Comparison of ENCODE assay signal across 11 cellular contexts in genomic region chr1:111720274-111720976, GRCh38. TPM values are rescaled to one million over a fixed set of nuclear protein-coding genes. Genes with fewer than 3 reads are reported as not detected.
A peak's percentile ranks its signal among the peaks of the same experiment; 100 is the strongest.
DNase-seq lines count a peak whose midpoint lies in the region; ATAC-seq lines count a peak whose summit lies in the region.
"Had no signal": no experiment of that assay in that cellular context is flagged by ENCODE, and none has a peak within 500 bp of the region (broad histone marks: within the 10 kb centered on the region; RNA-seq: fewer than 3 reads in every experiment).

No MANE protein-coding gene starts in this region.

- no peak overlapping the region for H3K4me3 Mint-ChIP-seq in activated T-helper 2 cell treated with anti-CD3 and anti-CD28 coated beads, Interferon-gamma antibody, Interleukin-2, Interleukin-4, amounts not matched to agents 10 μg/mL and 5 μg/mL and 100 μg/mL, durations not matched to agents 14 hours and 24 hours and 36 hours (ENCODE audit: low read depth)
- H3K4me3 Mint-ChIP-seq in T-cell = no peak overlapping the region

- peak; percentile 24 for DNase-seq in G401 (ENCODE audit: low spot score)
- DNase-seq in activated T-helper 2 cell treated with anti-CD3 and anti-CD28 coated beads, Interferon-gamma antibody, Interleukin-2, Interleukin-4, amounts not matched to agents 10 μg/mL and 5 μg/mL and 100 μg/mL, durations not matched to agents 14 hours and 24 hours and 36 hours (ENCODE audit: low spot score) = no peak
- peak; percentile 86 for DNase-seq in cardiac septum (ENCODE audit: low spot score)
- no peak for DNase-seq in T-cell
- no peak for DNase-seq in NOMO-1 (lab: John Stamatoyannopoulos, UW; ENCODE audit: unreplicated experiment in 2 of 2)
- DNase-seq in stimulated activated CD4-positive, alpha-beta T cell treated with anti-CD3 and anti-CD28 coated beads, Interleukin-4, amount 100 ng/mL, for 4 hours = no peak
- DNase-seq: activated CD4-positive, alpha-beta T cell treated with anti-CD3 and anti-CD28 coated beads, Interleukin-2, amount 50 U/mL, for 48 hours; COR-L47; sigmoid colon had no signal

- no peaks in the 10 kb centered on the region for H3K27me3 Mint-ChIP-seq in activated T-helper 2 cell treated with anti-CD3 and anti-CD28 coated beads, Interferon-gamma antibody, Interleukin-2, Interleukin-4, amounts not matched to agents 10 μg/mL and 5 μg/mL and 100 μg/mL, durations not matched to agents 14 hours and 24 hours and 36 hours (ENCODE audit: low read depth)
- no peaks in the 10 kb centered on the region for H3K27me3 Mint-ChIP-seq in T-cell

- H3K4me1 Mint-ChIP-seq in activated T-helper 2 cell treated with anti-CD3 and anti-CD28 coated beads, Interferon-gamma antibody, Interleukin-2, Interleukin-4, amounts not matched to agents 10 μg/mL and 5 μg/mL and 100 μg/mL, durations not matched to agents 14 hours and 24 hours and 36 hours (ENCODE audit: low read depth) = peaks cover 7% of the 10 kb centered on the region
- H3K4me1 Mint-ChIP-seq in T-cell = peaks cover 16 to 41% (median 22%) of the 10 kb centered on the region in 3 donors

- H3K9me3 Mint-ChIP-seq in activated T-helper 2 cell treated with anti-CD3 and anti-CD28 coated beads, Interferon-gamma antibody, Interleukin-2, Interleukin-4, amounts not matched to agents 10 μg/mL and 5 μg/mL and 100 μg/mL, durations not matched to agents 14 hours and 24 hours and 36 hours = no peaks in the 10 kb centered on the region
- H3K9me3 Mint-ChIP-seq in T-cell = no peaks in the 10 kb centered on the region

- peaks cover 18% of the 10 kb centered on the region for H3K36me3 Mint-ChIP-seq in activated T-helper 2 cell treated with anti-CD3 and anti-CD28 coated beads, Interferon-gamma antibody, Interleukin-2, Interleukin-4, amounts not matched to agents 10 μg/mL and 5 μg/mL and 100 μg/mL, durations not matched to agents 14 hours and 24 hours and 36 hours (ENCODE audit: low read depth)
- peaks cover 5% of the 10 kb centered on the region for H3K36me3 Mint-ChIP-seq in T-cell

- H3K27ac Mint-ChIP-seq in activated T-helper 2 cell treated with anti-CD3 and anti-CD28 coated beads, Interferon-gamma antibody, Interleukin-2, Interleukin-4, amounts not matched to agents 10 μg/mL and 5 μg/mL and 100 μg/mL, durations not matched to agents 14 hours and 24 hours and 36 hours = peak overlapping the region; percentile 3
- H3K27ac Mint-ChIP-seq in T-cell = peak overlapping the region in 1 of 2 donors; percentile 20

- in situ Hi-C loops in G401 (cut with HindIII; ENCODE audit: low sequenced_read_pairs) = no loop called here

- no peaks in the 10 kb centered on the region for H3K27me3 ChIP-seq in rectal smooth muscle tissue (ENCODE audit: control insufficient read depth, insufficient read depth, low read length)
- H3K27me3 ChIP-seq: sigmoid colon had no signal

- POLR2A ChIA-PET in T-cell (lab: Charles Lee) = no interaction called here

- CTCF ChIA-PET in T-cell (lab: Charles Lee) = interaction anchor here in 1 of 2 donors (0.6 kb wide), 1 partner anchor 126 kb away, joined by 4 read pairs; no protein-coding TSS in a partner anchor

- H3K36me3 ChIP-seq in rectal smooth muscle tissue (ENCODE audit: control insufficient read depth, insufficient read depth, low read length) = no peaks in the 10 kb centered on the region

- H3K4me3 ChIP-seq in rectal smooth muscle tissue (ENCODE audit: low read length) = peak overlapping the region; percentile 7
- H3K4me3 ChIP-seq: sigmoid colon had no signal

- H3K9ac ChIP-seq in rectal smooth muscle tissue (ENCODE audit: low read length) = no peak overlapping the region

- intact Hi-C loops in activated T-helper 2 cell treated with anti-CD3 and anti-CD28 coated beads, Interferon-gamma antibody, Interleukin-2, Interleukin-4, amounts not matched to agents 10 μg/mL and 5 μg/mL and 100 μg/mL, durations not matched to agents 14 hours and 24 hours and 36 hours (cut with micrococcal nuclease) = loop anchor here (1.0 kb wide), 1 partner anchor 10 kb away; no protein-coding TSS in a partner anchor
- intact Hi-C loops in cardiac septum (cut with DNase I) = loop anchor here (2.0 kb wide), 1 partner anchor 18 kb away; the partner anchor contains the start of gene INKA2

- peaks cover 7% of the 10 kb centered on the region for H3K4me1 ChIP-seq in rectal smooth muscle tissue (ENCODE audit: control insufficient read depth, insufficient read depth, low read length)

- ATAC-seq in T-cell (replicated peaks in 1 of 4) (no peak), HG03139 (IDR thresholded peaks at IDR 0.05; ENCODE audit: unreplicated experiment) (no peak)

- no peak overlapping the region for H3K27ac ChIP-seq in rectal smooth muscle tissue (ENCODE audit: low read depth, low read length)

RNA-seq across cellular contexts. Expression of gene INKA2, which starts 18.8 kb away (rescaled TPM):
- total RNA-seq in G401 (2014; rRNA removed; shearing (Covaris generic)) = 2.2 and 6.1 TPM in 2 replicates
- total RNA-seq in activated T-helper 2 cell treated with anti-CD3 and anti-CD28 coated beads, Interferon-gamma antibody, Interleukin-2, Interleukin-4, amounts not matched to agents 10 μg/mL and 5 μg/mL and 100 μg/mL, durations not matched to agents 14 hours and 24 hours and 36 hours = 0.43 and 2.2 TPM in 2 replicates
- 13.7 TPM for total RNA-seq in cardiac septum
- 1 to 10 TPM in 3 of 5 donors, not detected in 2; 1.2 to 2.7 (median 1.2) TPM for total RNA-seq in T-cell

RNA-seq across cellular contexts. Expression of gene DDX20, which starts 35.3 kb away (rescaled TPM):
- total RNA-seq in G401 (2014; rRNA removed; shearing (Covaris generic)) = 21.8 and 37.9 TPM in 2 replicates
- total RNA-seq in activated T-helper 2 cell treated with anti-CD3 and anti-CD28 coated beads, Interferon-gamma antibody, Interleukin-2, Interleukin-4, amounts not matched to agents 10 μg/mL and 5 μg/mL and 100 μg/mL, durations not matched to agents 14 hours and 24 hours and 36 hours = 18.6 and 20.0 TPM in 2 replicates
- total RNA-seq in cardiac septum (7.6 TPM), T-cell (10 to 100 TPM; 16.7 to 19.8 (median 17.5) TPM)

Comparison
In these comparisons a context has a peak if more than half of its experiments do, and no peak if none do; other contexts are left out.
1. DNase-seq: peak in G401 (single experiment) and cardiac septum (single experiment); none in activated T-helper 2 cell treated with anti-CD3 and anti-CD28 coated beads, Interferon-gamma antibody, Interleukin-2, Interleukin-4, amounts not matched to agents 10 μg/mL and 5 μg/mL and 100 μg/mL, durations not matched to agents 14 hours and 24 hours and 36 hours (single experiment), T-cell (0 of 34), NOMO-1 (0 of 2) and stimulated activated CD4-positive, alpha-beta T cell treated with anti-CD3 and anti-CD28 coated beads, Interleukin-4, amount 100 ng/mL, for 4 hours (0 of 2).